Comparison of ENCODE assay signal across 7 cellular contexts in the genomic region with DNA sequence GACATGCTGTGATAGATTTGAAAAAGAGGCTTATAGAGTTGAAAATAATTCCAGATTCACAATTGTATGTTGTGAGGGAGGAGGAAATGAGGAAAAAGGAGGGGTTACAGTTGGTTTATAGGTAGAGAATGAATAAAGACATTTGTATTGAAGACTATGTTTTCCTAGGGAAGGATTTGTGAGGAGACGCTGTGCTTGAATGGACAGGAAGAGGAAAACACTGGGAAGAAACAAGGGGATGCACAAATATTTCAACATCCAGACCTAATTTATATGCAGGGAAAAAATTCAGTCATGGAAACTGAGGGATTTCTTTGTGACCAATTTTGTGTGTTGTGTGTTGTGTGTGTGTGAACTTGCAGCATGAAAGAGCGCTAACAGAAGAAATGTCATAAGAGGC.
"Had no signal": no experiment of that assay in that cellular context is flagged by ENCODE, and none has a peak within 500 bp of the region (broad histone marks: within the 10 kb centered on the region; RNA-seq: fewer than 3 reads in every experiment).

No MANE protein-coding gene starts in this region.

- ATAC-seq: GM12878 had no signal

- H3K4me3 ChIP-seq: GM12878 had no signal

- FAIRE-seq: G401.6, GM12878, GM12891, GM18507, GM19239 had no signal

- DNase-seq: GDM1, GF-D8 had no signal
